Comparison of ENCODE assay signal across 18 cellular contexts in genomic region chr11:128283445-128283844, GRCh38.
DNase-seq lines count a peak whose midpoint lies in the region; TF ChIP-seq lines count a peak whose summit lies in the region.
"Had no signal": no experiment of that assay in that cellular context is flagged by ENCODE, and none has a peak within 500 bp of the region (broad histone marks: within the 10 kb centered on the region; RNA-seq: fewer than 3 reads in every experiment).

No MANE protein-coding gene starts in this region.

- no peaks in the 10 kb centered on the region for H4K20me1 ChIP-seq in fibroblast of lung (ENCODE audit: control insufficient read depth, extremely low read depth, insufficient read depth, low read length)

- H2AFZ ChIP-seq in fibroblast of lung (ENCODE audit: low read length) (no peak overlapping the region), mesenchymal stem cell (ENCODE audit: low read depth, low read length) (no peak overlapping the region)

- no peaks in the 10 kb centered on the region for H3K9me3 Mint-ChIP-seq in mesothelial cell of epicardium
- H3K9me3 Mint-ChIP-seq: CD14-positive monocyte had no signal

- DNase-seq in AG04450 (ENCODE audit: low read depth, low spot score) (peak; percentile 27), LHCN-M2 (ENCODE audit: low read depth) (peak; percentile 15), fibroblast of lung (ENCODE audit: low read depth in 2 of 2) (peak; percentile 28 to 47), mesenchymal stem cell (peak; percentile 38), mesothelial cell of epicardium (ENCODE audit: low spot score in 2 of 2, unreplicated experiment in 2 of 2) (no peak), NCI-H1417 treated with DMSO at 0.1 percent for 48 hours (lab: John Stamatoyannopoulos, UW) (no peak), NCI-H345 (lab: John Stamatoyannopoulos, UW) (no peak), NCI-H146 treated with DMSO at 0.1 percent for 48 hours (lab: John Stamatoyannopoulos, UW; ENCODE audit: unreplicated experiment) (no peak)
- DNase-seq: 8988T, Caco-2, H7, Karpas-422, NCI-H1105 treated with DMSO at 0.1 percent for 48 hours, NCI-H2029 treated with DMSO at 0.1 percent for 48 hours, NCI-H510A treated with DMSO at 0.1 percent for 48 hours, RPMI8226 had no signal

- no peaks in the 10 kb centered on the region for H3K36me3 ChIP-seq in fibroblast of lung (ENCODE audit: control insufficient read depth, insufficient read depth, low read length)
- H3K36me3 ChIP-seq in mesenchymal stem cell (ENCODE audit: control insufficient read depth in 1 of 2, insufficient read depth in 2 of 2, low read depth in 1 of 2, low read length in 2 of 2): no peaks in the 10 kb centered on the region

- H3K27ac Mint-ChIP-seq in mesothelial cell of epicardium: no peak overlapping the region
- H3K27ac Mint-ChIP-seq: CD14-positive monocyte had no signal

- no peaks in the 10 kb centered on the region for H3K4me1 ChIP-seq in fibroblast of lung (ENCODE audit: control insufficient read depth, extremely low read depth, insufficient read depth, low read length)
- peaks cover 2% of the 10 kb centered on the region for H3K4me1 ChIP-seq in mesenchymal stem cell (ENCODE audit: control insufficient read depth, insufficient read depth, low read depth, low read length)
- H3K4me1 ChIP-seq: Caco-2 had no signal

- H2AK5ac ChIP-seq in mesenchymal stem cell (ENCODE audit: low read length, severe bottlenecking): no peak overlapping the region

- CTCF ChIA-PET in AG04450 (lab: Charles Lee): interaction anchor here (0.9 to 15.1 kb wide), 5 partner anchors 17 to 547 kb away, joined by 3 to 258 read pairs (median 19); no protein-coding TSS in a partner anchor

- no peak overlapping the region for H3K4me2 ChIP-seq in fibroblast of lung (ENCODE audit: extremely low read depth, insufficient read depth, low read length)
- H3K4me2 ChIP-seq in mesenchymal stem cell (ENCODE audit: low read length, poor library complexity, severe bottlenecking): no peak overlapping the region

- 47% methylated on average over 1 of the region's 1 CpG for WGBS in mesenchymal stem cell

- H3K27me3 ChIP-seq in AG04450 (ENCODE audit: control insufficient read depth, insufficient read depth, low read length): no peaks in the 10 kb centered on the region
- H3K27me3 ChIP-seq in fibroblast of lung (ENCODE audit: control insufficient read depth, insufficient read depth, low read length): no peaks in the 10 kb centered on the region
- no peaks in the 10 kb centered on the region for H3K27me3 ChIP-seq in mesenchymal stem cell (ENCODE audit: control insufficient read depth in 1 of 2, insufficient read depth in 1 of 2, low read length in 2 of 2)

- no peak overlapping the region for H3K4ac ChIP-seq in mesenchymal stem cell (ENCODE audit: low read depth in 1 of 2, low read length in 2 of 2)

- no peaks in the 10 kb centered on the region for H3K79me2 ChIP-seq in fibroblast of lung (ENCODE audit: control insufficient read depth, insufficient read depth, low read length)

- peaks cover 2% of the 10 kb centered on the region for H3K4me1 Mint-ChIP-seq in mesothelial cell of epicardium
- H3K4me1 Mint-ChIP-seq: CD14-positive monocyte had no signal

- H3K36me3 Mint-ChIP-seq in mesothelial cell of epicardium: no peaks in the 10 kb centered on the region
- H3K36me3 Mint-ChIP-seq: CD14-positive monocyte had no signal

- peaks cover 2% of the 10 kb centered on the region for H3K27me3 Mint-ChIP-seq in mesothelial cell of epicardium (ENCODE audit: low read depth)

- H3K9me3 ChIP-seq in AG04450 (ENCODE audit: control insufficient read depth, insufficient read depth, low read length) (no peaks in the 10 kb centered on the region), fibroblast of lung (ENCODE audit: control insufficient read depth, insufficient read depth, low read depth, low read length) (no peaks in the 10 kb centered on the region), mesenchymal stem cell (ENCODE audit: control insufficient read depth, low read length) (no peaks in the 10 kb centered on the region)
- H3K9me3 ChIP-seq: Caco-2 had no signal

- H2BK5ac ChIP-seq in mesenchymal stem cell (ENCODE audit: low read depth, low read length, poor library complexity, severe bottlenecking): no peak overlapping the region

- no peak overlapping the region for H2BK12ac ChIP-seq in mesenchymal stem cell (ENCODE audit: low read length in 2 of 2)

- H3K79me1 ChIP-seq in mesenchymal stem cell (replicated peaks; ENCODE audit: low read length, poor library complexity, severe bottlenecking): no peaks in the 10 kb centered on the region

- TF ChIP-seq CTCF in AG04450 (IDR thresholded peaks at IDR 0.05; ENCODE audit: low read depth, low read length) (peak; percentile 16; the same call in 1 of the 2 replicates), fibroblast of lung (conservative IDR thresholded peaks at IDR 0.05 in 1 of 2, IDR thresholded peaks at IDR 0.05 in 1 of 2; ENCODE audit: low read depth in 1 of 2, low read length in 2 of 2) (no peak), mesothelial cell of epicardium (IDR thresholded peaks at IDR 0.05; ENCODE audit: unreplicated experiment) (no peak)

- H4K8ac ChIP-seq in mesenchymal stem cell (ENCODE audit: low read length): no peak overlapping the region

- POLR2A ChIA-PET in AG04450 (lab: Yijun Ruan, JAX): interaction anchor here (0.5 kb wide), 1 partner anchor 64 kb away, joined by 9 read pairs; no protein-coding TSS in a partner anchor

- no peak overlapping the region for H3K4me3 Mint-ChIP-seq in mesothelial cell of epicardium
- H3K4me3 Mint-ChIP-seq: CD14-positive monocyte had no signal

- H3K9ac ChIP-seq in fibroblast of lung (ENCODE audit: insufficient read depth, low read length) (no peak overlapping the region), mesenchymal stem cell (ENCODE audit: low read length) (no peak overlapping the region)

- no peak overlapping the region for H4K91ac ChIP-seq in mesenchymal stem cell (ENCODE audit: low read length)

- H3K14ac ChIP-seq in mesenchymal stem cell (ENCODE audit: low read length in 2 of 2): no peak overlapping the region

- no peak overlapping the region for H3K4me3 ChIP-seq in AG04450 (ENCODE audit: low read depth, low read length)
- no peak overlapping the region for H3K4me3 ChIP-seq in fibroblast of lung (replicated peaks in 1 of 4; ENCODE audit: control extremely low read depth in 1 of 4, insufficient read depth in 1 of 4, low read depth in 3 of 4, low read length in 4 of 4)
- H3K4me3 ChIP-seq in mesenchymal stem cell (ENCODE audit: insufficient read depth in 1 of 2, low read depth in 1 of 2, low read length in 2 of 2): no peak overlapping the region
- H3K4me3 ChIP-seq: GM12878 had no signal

- H3K23ac ChIP-seq in mesenchymal stem cell (ENCODE audit: low read length in 2 of 2): no peak overlapping the region

- H2BK15ac ChIP-seq in mesenchymal stem cell (ENCODE audit: low read depth, poor library complexity, severe bottlenecking): no peak overlapping the region

- H2BK120ac ChIP-seq in mesenchymal stem cell (ENCODE audit: low read depth, low read length): no peak overlapping the region

- H3K27ac ChIP-seq in AG04450 (ENCODE audit: low read depth, low read length) (no peak overlapping the region), fibroblast of lung (ENCODE audit: insufficient read depth, low read length) (no peak overlapping the region), mesenchymal stem cell (ENCODE audit: low read length, poor library complexity, severe bottlenecking) (no peak overlapping the region)

- no peak overlapping the region for H3K18ac ChIP-seq in mesenchymal stem cell (ENCODE audit: low read depth in 1 of 2, low read length in 2 of 2)

Comparison
In these comparisons a context has a peak if more than half of its experiments do, and no peak if none do; other contexts are left out.
1. DNase-seq: peak in AG04450 (single experiment), LHCN-M2 (single experiment), fibroblast of lung (2 of 2) and mesenchymal stem cell (single experiment); none in mesothelial cell of epicardium (0 of 2), NCI-H1417 treated with DMSO at 0.1 percent for 48 hours (single experiment), NCI-H345 (single experiment) and NCI-H146 treated with DMSO at 0.1 percent for 48 hours (single experiment).